ENCODE assay signal across 8 cellular contexts in the genomic region with DNA sequence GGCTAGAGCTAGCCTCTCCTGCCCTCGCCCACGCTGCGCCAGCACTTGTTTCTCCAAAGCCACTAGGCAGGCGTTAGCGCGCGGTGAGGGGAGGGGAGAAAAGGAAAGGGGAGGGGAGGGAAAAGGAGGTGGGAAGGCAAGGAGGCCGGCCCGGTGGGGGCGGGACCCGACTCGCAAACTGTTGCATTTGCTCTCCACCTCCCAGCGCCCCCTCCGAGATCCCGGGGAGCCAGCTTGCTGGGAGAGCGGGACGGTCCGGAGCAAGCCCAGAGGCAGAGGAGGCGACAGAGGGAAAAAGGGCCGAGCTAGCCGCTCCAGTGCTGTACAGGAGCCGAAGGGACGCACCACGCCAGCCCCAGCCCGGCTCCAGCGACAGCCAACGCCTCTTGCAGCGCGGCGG. TPM values are rescaled to one million over a fixed set of nuclear protein-coding genes. Genes with fewer than 3 reads are reported as not detected.
A peak's percentile ranks its signal among the peaks of the same experiment; 100 is the strongest.
DNase-seq lines count a peak whose midpoint lies in the region; ATAC-seq and TF ChIP-seq lines count a peak whose summit lies in the region.

A gene with protein sequence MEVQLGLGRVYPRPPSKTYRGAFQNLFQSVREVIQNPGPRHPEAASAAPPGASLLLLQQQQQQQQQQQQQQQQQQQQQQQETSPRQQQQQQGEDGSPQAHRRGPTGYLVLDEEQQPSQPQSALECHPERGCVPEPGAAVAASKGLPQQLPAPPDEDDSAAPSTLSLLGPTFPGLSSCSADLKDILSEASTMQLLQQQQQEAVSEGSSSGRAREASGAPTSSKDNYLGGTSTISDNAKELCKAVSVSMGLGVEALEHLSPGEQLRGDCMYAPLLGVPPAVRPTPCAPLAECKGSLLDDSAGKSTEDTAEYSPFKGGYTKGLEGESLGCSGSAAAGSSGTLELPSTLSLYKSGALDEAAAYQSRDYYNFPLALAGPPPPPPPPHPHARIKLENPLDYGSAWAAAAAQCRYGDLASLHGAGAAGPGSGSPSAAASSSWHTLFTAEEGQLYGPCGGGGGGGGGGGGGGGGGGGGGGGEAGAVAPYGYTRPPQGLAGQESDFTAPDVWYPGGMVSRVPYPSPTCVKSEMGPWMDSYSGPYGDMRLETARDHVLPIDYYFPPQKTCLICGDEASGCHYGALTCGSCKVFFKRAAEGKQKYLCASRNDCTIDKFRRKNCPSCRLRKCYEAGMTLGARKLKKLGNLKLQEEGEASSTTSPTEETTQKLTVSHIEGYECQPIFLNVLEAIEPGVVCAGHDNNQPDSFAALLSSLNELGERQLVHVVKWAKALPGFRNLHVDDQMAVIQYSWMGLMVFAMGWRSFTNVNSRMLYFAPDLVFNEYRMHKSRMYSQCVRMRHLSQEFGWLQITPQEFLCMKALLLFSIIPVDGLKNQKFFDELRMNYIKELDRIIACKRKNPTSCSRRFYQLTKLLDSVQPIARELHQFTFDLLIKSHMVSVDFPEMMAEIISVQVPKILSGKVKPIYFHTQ (plus strand): TSS at position 204 of the 400 bp plus-strand sequence. CDS start 1,126 bp downstream, outside the sequence.

- peaks cover 37% of the 10 kb centered on the region for H3K27me3 Mint-ChIP-seq in activated CD4-positive, alpha-beta T cell treated with anti-CD3 and anti-CD28 coated beads, Interleukin-2, amount 10 ng/mL, durations not matched to agents 7 days and 5 days

- H3K4me3 Mint-ChIP-seq in activated CD4-positive, alpha-beta T cell treated with anti-CD3 and anti-CD28 coated beads, Interleukin-2, amount 10 ng/mL, durations not matched to agents 7 days and 5 days = no peak within 1 kb of the TSS

- peak within 1 kb of the TSS; percentile 80 for H3K4me3 ChIP-seq in coronary artery
- H3K4me3 ChIP-seq in liver (ENCODE audit: low read depth in 1 of 3, low read length in 3 of 3) = peak within 1 kb of the TSS; percentile 71 to 83 (median 73)
- H3K4me3 ChIP-seq in tibial artery = peak within 1 kb of the TSS; percentile 59 to 70

- no peaks in the 10 kb centered on the region for H3K9me3 Mint-ChIP-seq in activated CD4-positive, alpha-beta T cell treated with anti-CD3 and anti-CD28 coated beads, Interleukin-2, amount 10 ng/mL, durations not matched to agents 7 days and 5 days

- peaks cover 0 to 19% (median 3%) of the 10 kb centered on the region in 4 donors for H3K4me1 ChIP-seq in liver (ENCODE audit: control insufficient read depth in 4 of 4, insufficient read depth in 4 of 4, low read length in 3 of 4)
- H3K4me1 ChIP-seq in tibial artery = peaks cover 0 to 6% (median 0%) of the 10 kb centered on the region in 4 donors

- peak in 1 of 2 donors; percentile 34 for TF ChIP-seq RAD21 in liver (IDR thresholded peaks at IDR 0.05)

- POLR2A ChIA-PET in activated CD4-positive, alpha-beta T cell treated with anti-CD3 and anti-CD28 coated beads, Interleukin-2, amount 10 ng/mL, durations not matched to agents 7 days and 5 days (lab: Charles Lee) = no interaction called here

- H3K36me3 ChIP-seq in liver (ENCODE audit: control insufficient read depth in 4 of 4, insufficient read depth in 3 of 4, low read depth in 1 of 4, low read length in 3 of 4) = no peaks in the 10 kb centered on the region
- H3K36me3 ChIP-seq in tibial artery = no peaks in the 10 kb centered on the region

- DNase-seq in activated CD4-positive, alpha-beta T cell treated with anti-CD3 and anti-CD28 coated beads, Interleukin-2, amount 10 ng/mL, durations not matched to agents 7 days and 5 days = no peak
- DNase-seq in activated CD4-positive, alpha-beta T cell treated with anti-CD3 and anti-CD28 coated beads for 4 hours = no peak
- DNase-seq in coronary artery (ENCODE audit: low spot score) = peak; percentile 80
- peak; percentile 78 to 86 for DNase-seq in tibial artery
- DNase-seq in GOT3 (lab: John Stamatoyannopoulos, UW) = no peak
- no peak for DNase-seq in central memory CD4-positive, alpha-beta T cell

- H3K36me3 Mint-ChIP-seq in activated CD4-positive, alpha-beta T cell treated with anti-CD3 and anti-CD28 coated beads, Interleukin-2, amount 10 ng/mL, durations not matched to agents 7 days and 5 days (ENCODE audit: low read depth) = no peaks in the 10 kb centered on the region

- H3K27ac Mint-ChIP-seq in activated CD4-positive, alpha-beta T cell treated with anti-CD3 and anti-CD28 coated beads, Interleukin-2, amount 10 ng/mL, durations not matched to agents 7 days and 5 days = peak within 1 kb of the TSS; percentile 19

- H3K9me3 ChIP-seq in liver (ENCODE audit: control insufficient read depth in 4 of 4, low read length in 3 of 4) (no peaks in the 10 kb centered on the region), tibial artery (no peaks in the 10 kb centered on the region)

- H3K4me1 Mint-ChIP-seq in activated CD4-positive, alpha-beta T cell treated with anti-CD3 and anti-CD28 coated beads, Interleukin-2, amount 10 ng/mL, durations not matched to agents 7 days and 5 days = no peaks in the 10 kb centered on the region

- no peaks in the 10 kb centered on the region for H3K27me3 ChIP-seq in liver (ENCODE audit: control insufficient read depth in 4 of 4, insufficient read depth in 4 of 4, low read length in 3 of 4)
- no peaks in the 10 kb centered on the region for H3K27me3 ChIP-seq in tibial artery

- under 1% methylated on average over 30 of the region's 30 CpGs for WGBS in liver

- peak within 1 kb of the TSS; percentile 16 to 67 for H3K9ac ChIP-seq in liver (ENCODE audit: low read depth in 1 of 2, low read length in 2 of 2)

- no peak for ATAC-seq in GM21367 (IDR thresholded peaks at IDR 0.05; ENCODE audit: unreplicated experiment)

- H3K27ac ChIP-seq in coronary artery (peak within 1 kb of the TSS; percentile 74 to 76), liver (ENCODE audit: low read depth in 1 of 2, low read length in 2 of 2) (peak within 1 kb of the TSS; percentile 60 to 62), tibial artery (peak within 1 kb of the TSS; percentile 81 to 84)

- TF ChIP-seq CTCF in coronary artery (IDR thresholded peaks at IDR 0.05) (no peak), liver (IDR thresholded peaks at IDR 0.05; ENCODE audit: low read depth, low read length, missing input control) (no peak), tibial artery (IDR thresholded peaks at IDR 0.05) (no peak)

- intact Hi-C loops in tibial artery (cut with DNase I; ENCODE audit: low total_unique reads) = no loop called here

- CTCF ChIA-PET in activated CD4-positive, alpha-beta T cell treated with anti-CD3 and anti-CD28 coated beads, Interleukin-2, amount 10 ng/mL, durations not matched to agents 7 days and 5 days (lab: Charles Lee) = no interaction called here

TF ChIP-seq in liver, 16 proteins besides CTCF, POLR2A, EP300 and RAD21:
- TF ChIP-seq, protein P1, sequence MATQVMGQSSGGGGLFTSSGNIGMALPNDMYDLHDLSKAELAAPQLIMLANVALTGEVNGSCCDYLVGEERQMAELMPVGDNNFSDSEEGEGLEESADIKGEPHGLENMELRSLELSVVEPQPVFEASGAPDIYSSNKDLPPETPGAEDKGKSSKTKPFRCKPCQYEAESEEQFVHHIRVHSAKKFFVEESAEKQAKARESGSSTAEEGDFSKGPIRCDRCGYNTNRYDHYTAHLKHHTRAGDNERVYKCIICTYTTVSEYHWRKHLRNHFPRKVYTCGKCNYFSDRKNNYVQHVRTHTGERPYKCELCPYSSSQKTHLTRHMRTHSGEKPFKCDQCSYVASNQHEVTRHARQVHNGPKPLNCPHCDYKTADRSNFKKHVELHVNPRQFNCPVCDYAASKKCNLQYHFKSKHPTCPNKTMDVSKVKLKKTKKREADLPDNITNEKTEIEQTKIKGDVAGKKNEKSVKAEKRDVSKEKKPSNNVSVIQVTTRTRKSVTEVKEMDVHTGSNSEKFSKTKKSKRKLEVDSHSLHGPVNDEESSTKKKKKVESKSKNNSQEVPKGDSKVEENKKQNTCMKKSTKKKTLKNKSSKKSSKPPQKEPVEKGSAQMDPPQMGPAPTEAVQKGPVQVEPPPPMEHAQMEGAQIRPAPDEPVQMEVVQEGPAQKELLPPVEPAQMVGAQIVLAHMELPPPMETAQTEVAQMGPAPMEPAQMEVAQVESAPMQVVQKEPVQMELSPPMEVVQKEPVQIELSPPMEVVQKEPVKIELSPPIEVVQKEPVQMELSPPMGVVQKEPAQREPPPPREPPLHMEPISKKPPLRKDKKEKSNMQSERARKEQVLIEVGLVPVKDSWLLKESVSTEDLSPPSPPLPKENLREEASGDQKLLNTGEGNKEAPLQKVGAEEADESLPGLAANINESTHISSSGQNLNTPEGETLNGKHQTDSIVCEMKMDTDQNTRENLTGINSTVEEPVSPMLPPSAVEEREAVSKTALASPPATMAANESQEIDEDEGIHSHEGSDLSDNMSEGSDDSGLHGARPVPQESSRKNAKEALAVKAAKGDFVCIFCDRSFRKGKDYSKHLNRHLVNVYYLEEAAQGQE (IDR thresholded peaks at IDR 0.05) = peak; percentile 19
- TF ChIP-seq RXRA (IDR thresholded peaks at IDR 0.05) (peak in 1 of 2 donors; percentile 41), EGR1 (IDR thresholded peaks at IDR 0.05; ENCODE audit: low read depth in 2 of 2) (peak in 1 of 2 donors; percentile 48), GABPA (IDR thresholded peaks at IDR 0.05 in 1 of 2, conservative IDR thresholded peaks at IDR 0.05 in 1 of 2) (no peak), FOXA1 (IDR thresholded peaks at IDR 0.05) (no peak), HNF4A (conservative IDR thresholded peaks at IDR 0.05) (peak in 1 of 2 donors; percentile 9), YY1 (IDR thresholded peaks at IDR 0.05) (peak; percentile 22), TAF1 (conservative IDR thresholded peaks at IDR 0.05) (no peak), JUND (IDR thresholded peaks at IDR 0.05) (no peak)
- TF ChIP-seq, protein P2, sequence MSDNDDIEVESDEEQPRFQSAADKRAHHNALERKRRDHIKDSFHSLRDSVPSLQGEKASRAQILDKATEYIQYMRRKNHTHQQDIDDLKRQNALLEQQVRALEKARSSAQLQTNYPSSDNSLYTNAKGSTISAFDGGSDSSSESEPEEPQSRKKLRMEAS (IDR thresholded peaks at IDR 0.05) = no peak
TF ChIP-seq in liver: peak in this region for 5.

RNA-seq across cellular contexts. Expression of the gene that starts here (rescaled TPM):
- total RNA-seq in activated CD4-positive, alpha-beta T cell treated with anti-CD3 and anti-CD28 coated beads, Interleukin-2, amount 10 ng/mL, durations not matched to agents 7 days and 5 days = not detected
- 10 to 100 TPM in 1 of 2 donors, 1 to 10 TPM in 1; 2.8 to 67.4 TPM for total RNA-seq in liver
- polyA plus RNA-seq in liver = 10 to 100 TPM; 11.9 to 33.9 TPM

Comparison
In these comparisons a context has a peak if more than half of its experiments do, and no peak if none do; other contexts are left out.
1. DNase-seq: peak in coronary artery (single experiment) and tibial artery (2 of 2); none in activated CD4-positive, alpha-beta T cell treated with anti-CD3 and anti-CD28 coated beads, Interleukin-2, amount 10 ng/mL, durations not matched to agents 7 days and 5 days (single experiment), activated CD4-positive, alpha-beta T cell treated with anti-CD3 and anti-CD28 coated beads for 4 hours (0 of 2), GOT3 (single experiment) and central memory CD4-positive, alpha-beta T cell (single experiment).
2. Peak in every context shown above with its lines, with median percentiles within 50 percentile points of each other: H3K27ac ChIP-seq and H3K4me3 ChIP-seq.